In genomic region chr10:126259883-126260282, GRCh38 we compare ENCODE assay signal across 18 cellular contexts.
A peak's percentile ranks its signal among the peaks of the same experiment; 100 is the strongest.
DNase-seq lines count a peak whose midpoint lies in the region; FAIRE-seq and TF ChIP-seq lines count a peak whose summit lies in the region.
"Had no signal": no experiment of that assay in that cellular context is flagged by ENCODE, and none has a peak within 500 bp of the region (broad histone marks: within the 10 kb centered on the region; RNA-seq: fewer than 3 reads in every experiment).

No MANE protein-coding gene starts in this region.

- H4K20me1 ChIP-seq in astrocyte (ENCODE audit: insufficient read depth, low read length) = no peaks in the 10 kb centered on the region

- H2AFZ ChIP-seq in astrocyte (ENCODE audit: low read depth, low read length) = no peak overlapping the region

- peaks cover 14% of the 10 kb centered on the region for H3K4me1 ChIP-seq in HEK293 (ENCODE audit: control insufficient read depth, insufficient read depth, low read length)
- H3K4me1 ChIP-seq in astrocyte (ENCODE audit: insufficient read depth, low read length) = no peaks in the 10 kb centered on the region

- H3K4me3 Mint-ChIP-seq in astrocyte (ENCODE audit: unreplicated experiment) = no peak overlapping the region
- H3K4me3 Mint-ChIP-seq: B cell; CD4-positive, alpha-beta memory T cell had no signal

- H3K27ac ChIP-seq in HEK293 (ENCODE audit: extremely low read depth, low read depth, low read length) (no peak overlapping the region), astrocyte (ENCODE audit: low read depth, low read length) (no peak overlapping the region), WERI-Rb-1 (no peak overlapping the region)
- H3K27ac ChIP-seq: 22Rv1, C4-2B had no signal

- POLR2A ChIA-PET in HEK293 (lab: Yijun Ruan, JAX) = no interaction called here

- TF ChIP-seq CTCF in HEK293 (tag by site-specific recombination; IDR thresholded peaks at IDR 0.05) = no peak
- TF ChIP-seq CTCF in astrocyte (IDR thresholded peaks at IDR 0.05; ENCODE audit: insufficient read depth, low read depth, low read length) = no peak
- no peak for TF ChIP-seq CTCF in WERI-Rb-1 (IDR thresholded peaks at IDR 0.05; ENCODE audit: low read depth, low read length)

- no peak overlapping the region for H3K4me2 ChIP-seq in astrocyte (ENCODE audit: low read length)

- no peaks in the 10 kb centered on the region for H3K27me3 ChIP-seq in astrocyte (ENCODE audit: insufficient read depth, low read length)
- no peaks in the 10 kb centered on the region for H3K27me3 ChIP-seq in WERI-Rb-1 (ENCODE audit: insufficient read depth, low read depth, severe bottlenecking)

- in situ Hi-C loops in KBM-7 (cut with MboI; ENCODE audit: low pct_unique_long_range_greater_than_20kb, low sequenced_read_pairs) = no loop called here

- H3K9me3 ChIP-seq in HEK293 (ENCODE audit: control insufficient read depth, insufficient read depth, low read depth, low read length) (no peaks in the 10 kb centered on the region), astrocyte (ENCODE audit: insufficient read depth, low read depth, low read length) (no peaks in the 10 kb centered on the region), WERI-Rb-1 (ENCODE audit: severe bottlenecking) (no peaks in the 10 kb centered on the region)

- CTCF ChIA-PET in HEK293 (lab: Yijun Ruan, JAX) = no interaction called here

- no peak overlapping the region for H3K4me3 ChIP-seq in HEK293 (ENCODE audit: low read depth, low read length)
- no peak overlapping the region for H3K4me3 ChIP-seq in astrocyte (ENCODE audit: insufficient read depth, low read depth, low read length)
- no peak overlapping the region for H3K4me3 ChIP-seq in WERI-Rb-1 (ENCODE audit: low read depth, low read length)

- H3K36me3 Mint-ChIP-seq in astrocyte (ENCODE audit: low read depth, unreplicated experiment) = peaks cover 5% of the 10 kb centered on the region

- peaks cover 66% of the 10 kb centered on the region for H3K79me2 ChIP-seq in astrocyte (ENCODE audit: insufficient read depth, low read length)

- H3K4me1 Mint-ChIP-seq in astrocyte (ENCODE audit: low read depth, unreplicated experiment) = peaks cover 6% of the 10 kb centered on the region
- H3K4me1 Mint-ChIP-seq: B cell; CD4-positive, alpha-beta memory T cell had no signal

- H3K27me3 Mint-ChIP-seq in astrocyte (ENCODE audit: low read depth, unreplicated experiment) = no peaks in the 10 kb centered on the region
- H3K27me3 Mint-ChIP-seq: CD4-positive, alpha-beta memory T cell had no signal

- H3K9me3 Mint-ChIP-seq in astrocyte (ENCODE audit: unreplicated experiment) = no peaks in the 10 kb centered on the region

- no peak for FAIRE-seq in astrocyte (lab: Jason Lieb, UNC)
- FAIRE-seq: H54, HepG2, HTR-8/SVneo had no signal

- DNase-seq in A172 (ENCODE audit: low spot score) = peak; percentile 32
- DNase-seq in astrocyte (ENCODE audit: low read depth) = no peak
- DNase-seq in kidney tubule cell (ENCODE audit: low spot score) = peak; percentile 41
- DNase-seq in KBM-7 = no peak
- no peak for DNase-seq in occipital lobe (lab: John Stamatoyannopoulos, UW)
- no peak for DNase-seq in WERI-Rb-1
- DNase-seq in Ammon's horn (ENCODE audit: low spot score) = no peak
- DNase-seq: ACHN; CD4-positive, alpha-beta memory T cell; DND-41; GDM1 had no signal

- peak overlapping the region; percentile 4 for H3K27ac Mint-ChIP-seq in astrocyte (ENCODE audit: unreplicated experiment)
- H3K27ac Mint-ChIP-seq: B cell; CD4-positive, alpha-beta memory T cell had no signal

- no peaks in the 10 kb centered on the region for H3K36me3 ChIP-seq in HEK293 (ENCODE audit: control insufficient read depth in 2 of 2, insufficient read depth in 1 of 2, low read length in 2 of 2)
- peaks cover 7% of the 10 kb centered on the region for H3K36me3 ChIP-seq in astrocyte (ENCODE audit: insufficient read depth, low read length)
- no peaks in the 10 kb centered on the region for H3K36me3 ChIP-seq in WERI-Rb-1

- no peak overlapping the region for H3K9ac ChIP-seq in astrocyte (ENCODE audit: low read length)

TF ChIP-seq in HEK293, 187 proteins besides CTCF, POLR2A, EP300 and RAD21 (continues in another document):
- no peak for TF ChIP-seq TCF7L2 (IDR thresholded peaks at IDR 0.05; ENCODE audit: borderline replicate concordance, low read depth, low read length)
- 0 out of 2 replicates have a peak, but pooled peaks have one; percentile 39 for TF ChIP-seq ZEB2 (tag by site-specific recombination; IDR thresholded peaks at IDR 0.05)
- TF ChIP-seq, protein P1, sequence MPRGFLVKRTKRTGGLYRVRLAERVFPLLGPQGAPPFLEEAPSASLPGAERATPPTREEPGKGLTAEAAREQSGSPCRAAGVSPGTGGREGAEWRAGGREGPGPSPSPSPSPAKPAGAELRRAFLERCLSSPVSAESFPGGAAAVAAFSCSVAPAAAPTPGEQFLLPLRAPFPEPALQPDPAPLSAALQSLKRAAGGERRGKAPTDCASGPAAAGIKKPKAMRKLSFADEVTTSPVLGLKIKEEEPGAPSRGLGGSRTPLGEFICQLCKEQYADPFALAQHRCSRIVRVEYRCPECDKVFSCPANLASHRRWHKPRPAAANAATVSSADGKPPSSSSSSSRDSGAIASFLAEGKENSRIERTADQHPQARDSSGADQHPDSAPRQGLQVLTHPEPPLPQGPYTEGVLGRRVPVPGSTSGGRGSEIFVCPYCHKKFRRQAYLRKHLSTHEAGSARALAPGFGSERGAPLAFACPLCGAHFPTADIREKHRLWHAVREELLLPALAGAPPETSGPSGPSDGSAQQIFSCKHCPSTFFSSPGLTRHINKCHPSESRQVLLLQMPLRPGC (tag by site-specific recombination; IDR thresholded peaks at IDR 0.05) = no peak
- TF ChIP-seq, protein P2, sequence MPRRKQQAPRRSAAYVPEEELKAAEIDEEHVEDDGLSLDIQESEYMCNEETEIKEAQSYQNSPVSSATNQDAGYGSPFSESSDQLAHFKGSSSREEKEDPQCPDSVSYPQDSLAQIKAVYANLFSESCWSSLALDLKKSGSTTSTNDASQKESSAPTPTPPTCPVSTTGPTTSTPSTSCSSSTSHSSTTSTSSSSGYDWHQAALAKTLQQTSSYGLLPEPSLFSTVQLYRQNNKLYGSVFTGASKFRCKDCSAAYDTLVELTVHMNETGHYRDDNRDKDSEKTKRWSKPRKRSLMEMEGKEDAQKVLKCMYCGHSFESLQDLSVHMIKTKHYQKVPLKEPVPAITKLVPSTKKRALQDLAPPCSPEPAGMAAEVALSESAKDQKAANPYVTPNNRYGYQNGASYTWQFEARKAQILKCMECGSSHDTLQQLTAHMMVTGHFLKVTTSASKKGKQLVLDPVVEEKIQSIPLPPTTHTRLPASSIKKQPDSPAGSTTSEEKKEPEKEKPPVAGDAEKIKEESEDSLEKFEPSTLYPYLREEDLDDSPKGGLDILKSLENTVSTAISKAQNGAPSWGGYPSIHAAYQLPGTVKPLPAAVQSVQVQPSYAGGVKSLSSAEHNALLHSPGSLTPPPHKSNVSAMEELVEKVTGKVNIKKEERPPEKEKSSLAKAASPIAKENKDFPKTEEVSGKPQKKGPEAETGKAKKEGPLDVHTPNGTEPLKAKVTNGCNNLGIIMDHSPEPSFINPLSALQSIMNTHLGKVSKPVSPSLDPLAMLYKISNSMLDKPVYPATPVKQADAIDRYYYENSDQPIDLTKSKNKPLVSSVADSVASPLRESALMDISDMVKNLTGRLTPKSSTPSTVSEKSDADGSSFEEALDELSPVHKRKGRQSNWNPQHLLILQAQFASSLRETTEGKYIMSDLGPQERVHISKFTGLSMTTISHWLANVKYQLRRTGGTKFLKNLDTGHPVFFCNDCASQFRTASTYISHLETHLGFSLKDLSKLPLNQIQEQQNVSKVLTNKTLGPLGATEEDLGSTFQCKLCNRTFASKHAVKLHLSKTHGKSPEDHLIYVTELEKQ (tag by site-specific recombination; IDR thresholded peaks at IDR 0.05; ENCODE audit: borderline replicate concordance) = no peak
- TF ChIP-seq ZNF48 (tag by site-specific recombination; IDR thresholded peaks at IDR 0.05) = no peak
- TF ChIP-seq SETDB1 (IDR thresholded peaks at IDR 0.05; ENCODE audit: insufficient read length, low read length) = no peak
- no peak for TF ChIP-seq ZNF830 (tag by site-specific recombination; IDR thresholded peaks at IDR 0.05; ENCODE audit: low read depth)
- TF ChIP-seq ZNF266 (tag by site-specific recombination; IDR thresholded peaks at IDR 0.05; ENCODE audit: low read depth) = no peak
- TF ChIP-seq ZNF561 (tag by site-specific recombination; IDR thresholded peaks at IDR 0.05; ENCODE audit: borderline replicate concordance) = no peak
- TF ChIP-seq ZNF146 (tag by site-specific recombination; IDR thresholded peaks at IDR 0.05) = no peak
- no peak for TF ChIP-seq ZNF660 (tag by site-specific recombination; IDR thresholded peaks at IDR 0.05)
- TF ChIP-seq ZNF585B (tag by site-specific recombination; IDR thresholded peaks at IDR 0.05) = no peak
- TF ChIP-seq ZNF701 (tag by site-specific recombination; IDR thresholded peaks at IDR 0.05) = no peak
- TF ChIP-seq KLF16 (tag by site-specific recombination; IDR thresholded peaks at IDR 0.05) = no peak
- TF ChIP-seq ZNF37A (tag by site-specific recombination; IDR thresholded peaks at IDR 0.05) = no peak
- TF ChIP-seq ZNF175 (tag by site-specific recombination; IDR thresholded peaks at IDR 0.05) = no peak
- TF ChIP-seq ZNF132 (tag by site-specific recombination; IDR thresholded peaks at IDR 0.05; ENCODE audit: borderline replicate concordance) = no peak
- no peak for TF ChIP-seq ZNF560 (tag by site-specific recombination; IDR thresholded peaks at IDR 0.05; ENCODE audit: borderline replicate concordance)
- no peak for TF ChIP-seq MEIS1 (CRISPR knock-in tag; IDR thresholded peaks at IDR 0.05; ENCODE audit: borderline replicate concordance)
- TF ChIP-seq OSR2 (tag by site-specific recombination; IDR thresholded peaks at IDR 0.05) = no peak
- TF ChIP-seq ZFP37 (tag by site-specific recombination; IDR thresholded peaks at IDR 0.05) = peak; percentile 100
- 0 out of 2 replicates have a peak, but pooled peaks have one; percentile 43 for TF ChIP-seq ZNF133 (tag by site-specific recombination; IDR thresholded peaks at IDR 0.05)
- 0 out of 2 replicates have a peak, but pooled peaks have one; percentile 23 for TF ChIP-seq ZNF692 (tag by site-specific recombination; IDR thresholded peaks at IDR 0.05)

Comparison
In these comparisons a context has a peak if more than half of its experiments do, and no peak if none do; other contexts are left out.
1. DNase-seq: peak in A172 (single experiment) and kidney tubule cell (single experiment); none in astrocyte (single experiment), KBM-7 (single experiment), occipital lobe (single experiment), WERI-Rb-1 (single experiment) and Ammon's horn (single experiment).